In the genomic region with DNA sequence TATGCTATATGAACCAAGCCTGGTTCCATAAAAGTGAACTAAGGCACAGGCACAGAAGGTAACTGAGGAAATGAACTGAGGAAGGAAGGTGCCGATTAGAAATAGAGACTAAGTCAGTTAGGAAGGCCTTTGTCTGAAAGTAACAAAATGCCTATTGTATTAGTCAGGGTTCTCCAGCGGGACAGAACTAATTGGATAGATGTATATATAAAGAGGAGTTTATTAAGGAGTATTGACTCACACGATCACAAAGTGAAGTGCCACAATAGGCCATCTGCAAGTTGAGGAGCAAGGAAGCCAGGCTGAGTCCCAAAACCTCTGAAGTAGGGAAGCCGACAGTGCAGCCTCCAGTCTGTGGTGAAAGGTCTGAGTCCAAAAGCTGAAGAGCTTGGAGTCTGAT, we compare ENCODE assay signal across 31 cellular contexts. TPM values are rescaled to one million over a fixed set of nuclear protein-coding genes. Genes with fewer than 3 reads are reported as not detected.
"Had no signal": no experiment of that assay in that cellular context is flagged by ENCODE, and none has a peak within 500 bp of the region (broad histone marks: within the 10 kb centered on the region; RNA-seq: fewer than 3 reads in every experiment).

No MANE protein-coding gene starts in this region.

- H3K27me3 Mint-ChIP-seq: stimulated activated naive CD8-positive, alpha-beta T cell treated with anti-CD3 and anti-CD28 coated beads, Interleukin-15, amount 100 ng/mL, for 72 hours had no signal

- DNase-seq: activated CD4-positive, alpha-beta memory T cell treated with anti-CD3 and anti-CD28 coated beads for 36 hours; activated CD4-positive, alpha-beta T cell treated with anti-CD3 and anti-CD28 coated beads, Interleukin-2, amount 10 ng/mL, durations not matched to agents 24 days and 14 days; activated CD4-positive, CD25-positive, alpha-beta regulatory T cell treated with anti-CD3 and anti-CD28 coated beads, Interleukin-2, amount 50 U/mL, for 72 hours; activated CD8-positive, alpha-beta memory T cell treated with anti-CD3 and anti-CD28 coated beads, Interleukin-2, amount 50 U/mL, for 4 hours; activated gamma-delta T cell; activated naive CD4-positive, alpha-beta T cell treated with anti-CD3 and anti-CD28 coated beads, Interleukin-2, amount 10 ng/mL, durations not matched to agents 7 days and 5 days; activated naive CD8-positive, alpha-beta T cell treated with anti-CD3 and anti-CD28 coated beads, Interleukin-2, amount 10 ng/mL, durations not matched to agents 7 days and 5 days; activated T-cell treated with anti-CD3 and anti-CD28 coated beads, Interleukin-2, amount 50 U/mL, for 1 hour; central memory CD4-positive, alpha-beta T cell; effector CD4-positive, alpha-beta T cell; gastrocnemius medialis; glutamatergic neuron; hippocampal formation; immature natural killer cell; lower lobe of right lung; retina; stimulated activated CD4-positive, alpha-beta T cell treated with anti-CD3 and anti-CD28 coated beads, Interleukin-1b, Interleukin-23, amount 100 ng/mL, for 48 hours; stimulated activated CD4-positive, alpha-beta T cell treated with anti-CD3 and anti-CD28 coated beads, Interleukin-4, amount 100 ng/mL, for 4 hours; stimulated activated CD8-positive, alpha-beta memory T cell treated with anti-CD3 and anti-CD28 coated beads, Interleukin-4, amount 100 ng/mL, for 48 hours; stimulated activated naive CD8-positive, alpha-beta T cell treated with anti-CD3 and anti-CD28 coated beads, Interleukin-15, amount 100 ng/mL, for 72 hours; substantia nigra; T-helper 9 cell; uterus had no signal

- H3K27ac Mint-ChIP-seq: activated CD4-positive, alpha-beta memory T cell treated with anti-CD3 and anti-CD28 coated beads for 36 hours; activated CD4-positive, alpha-beta T cell treated with anti-CD3 and anti-CD28 coated beads, Interleukin-2, amount 10 ng/mL, durations not matched to agents 24 days and 14 days; activated naive CD4-positive, alpha-beta T cell treated with anti-CD3 and anti-CD28 coated beads, Interleukin-2, amount 10 ng/mL, durations not matched to agents 7 days and 5 days; activated naive CD8-positive, alpha-beta T cell treated with anti-CD3 and anti-CD28 coated beads, Interleukin-2, amount 10 ng/mL, durations not matched to agents 7 days and 5 days; activated T-helper 1 cell treated with anti-CD3 and anti-CD28 coated beads, Interleukin-12 subunit alpha, Interleukin-12 subunit beta, Interleukin-2, Interleukin-4 antibody, amounts not matched to agents 30 ng/mL and 10 ng/mL and 1 ng/mL, durations not matched to agents 14 hours and 24 hours and 36 hours; dendritic cell treated with granulocyte-macrophage colony-stimulating factor and Interleukin-4, amounts not matched to agents 40 ng/mL and 50 ng/mL, for 4 days; immature natural killer cell; nephron; progenitor cell of endocrine pancreas; stimulated activated memory B cell treated with anti-CD40 and anti-IgM and Interleukin-4, amounts not matched to agents 10 μg/mL and 1 μg/mL and 100 μg/mL, for 72 hours; stimulated activated naive CD8-positive, alpha-beta T cell treated with anti-CD3 and anti-CD28 coated beads, Interleukin-15, amount 100 ng/mL, for 72 hours; T-helper 1 cell treated with Interleukin-12 subunit alpha and Interleukin-12 subunit beta and Interleukin-4 antibody, amounts not matched to agents 30 μg/mL and 1 μg/mL, for 36 hours; type B pancreatic cell had no signal

- H3K9me3 Mint-ChIP-seq: activated CD4-positive, alpha-beta memory T cell treated with anti-CD3 and anti-CD28 coated beads for 36 hours; activated CD4-positive, alpha-beta T cell treated with anti-CD3 and anti-CD28 coated beads, Interleukin-2, amount 10 ng/mL, durations not matched to agents 24 days and 14 days; activated naive CD4-positive, alpha-beta T cell treated with anti-CD3 and anti-CD28 coated beads, Interleukin-2, amount 10 ng/mL, durations not matched to agents 7 days and 5 days; activated naive CD8-positive, alpha-beta T cell treated with anti-CD3 and anti-CD28 coated beads, Interleukin-2, amount 10 ng/mL, durations not matched to agents 7 days and 5 days; activated T-helper 1 cell treated with anti-CD3 and anti-CD28 coated beads, Interleukin-12 subunit alpha, Interleukin-12 subunit beta, Interleukin-2, Interleukin-4 antibody, amounts not matched to agents 30 ng/mL and 10 ng/mL and 1 ng/mL, durations not matched to agents 14 hours and 24 hours and 36 hours; dendritic cell treated with granulocyte-macrophage colony-stimulating factor and Interleukin-4, amounts not matched to agents 40 ng/mL and 50 ng/mL, for 4 days; nephron; stimulated activated naive CD8-positive, alpha-beta T cell treated with anti-CD3 and anti-CD28 coated beads, Interleukin-15, amount 100 ng/mL, for 72 hours; T-helper 1 cell treated with Interleukin-12 subunit alpha and Interleukin-12 subunit beta and Interleukin-4 antibody, amounts not matched to agents 30 μg/mL and 1 μg/mL, for 36 hours had no signal

- H3K4me1 Mint-ChIP-seq: activated CD4-positive, alpha-beta T cell treated with anti-CD3 and anti-CD28 coated beads, Interleukin-2, amount 10 ng/mL, durations not matched to agents 24 days and 14 days; activated naive CD4-positive, alpha-beta T cell treated with anti-CD3 and anti-CD28 coated beads, Interleukin-2, amount 10 ng/mL, durations not matched to agents 7 days and 5 days; activated naive CD8-positive, alpha-beta T cell treated with anti-CD3 and anti-CD28 coated beads, Interleukin-2, amount 10 ng/mL, durations not matched to agents 7 days and 5 days; immature natural killer cell; stimulated activated memory B cell treated with anti-CD40 and anti-IgM and Interleukin-4, amounts not matched to agents 10 μg/mL and 1 μg/mL and 100 μg/mL, for 72 hours; stimulated activated naive CD8-positive, alpha-beta T cell treated with anti-CD3 and anti-CD28 coated beads, Interleukin-15, amount 100 ng/mL, for 72 hours had no signal

- H3K36me3 Mint-ChIP-seq: activated CD4-positive, alpha-beta memory T cell treated with anti-CD3 and anti-CD28 coated beads for 36 hours; activated naive CD4-positive, alpha-beta T cell treated with anti-CD3 and anti-CD28 coated beads, Interleukin-2, amount 10 ng/mL, durations not matched to agents 7 days and 5 days; activated naive CD8-positive, alpha-beta T cell treated with anti-CD3 and anti-CD28 coated beads, Interleukin-2, amount 10 ng/mL, durations not matched to agents 7 days and 5 days; immature natural killer cell; stimulated activated memory B cell treated with anti-CD40 and anti-IgM and Interleukin-4, amounts not matched to agents 10 μg/mL and 1 μg/mL and 100 μg/mL, for 72 hours; type B pancreatic cell had no signal

- H3K4me3 Mint-ChIP-seq: activated CD4-positive, alpha-beta memory T cell treated with anti-CD3 and anti-CD28 coated beads for 36 hours; activated CD4-positive, alpha-beta T cell treated with anti-CD3 and anti-CD28 coated beads, Interleukin-2, amount 10 ng/mL, durations not matched to agents 24 days and 14 days; activated naive CD4-positive, alpha-beta T cell treated with anti-CD3 and anti-CD28 coated beads, Interleukin-2, amount 10 ng/mL, durations not matched to agents 7 days and 5 days; activated naive CD8-positive, alpha-beta T cell treated with anti-CD3 and anti-CD28 coated beads, Interleukin-2, amount 10 ng/mL, durations not matched to agents 7 days and 5 days; activated T-helper 1 cell treated with anti-CD3 and anti-CD28 coated beads, Interleukin-12 subunit alpha, Interleukin-12 subunit beta, Interleukin-2, Interleukin-4 antibody, amounts not matched to agents 30 ng/mL and 10 ng/mL and 1 ng/mL, durations not matched to agents 14 hours and 24 hours and 36 hours; dendritic cell treated with granulocyte-macrophage colony-stimulating factor and Interleukin-4, amounts not matched to agents 40 ng/mL and 50 ng/mL, for 4 days; immature natural killer cell; nephron; stimulated activated memory B cell treated with anti-CD40 and anti-IgM and Interleukin-4, amounts not matched to agents 10 μg/mL and 1 μg/mL and 100 μg/mL, for 72 hours; stimulated activated naive CD8-positive, alpha-beta T cell treated with anti-CD3 and anti-CD28 coated beads, Interleukin-15, amount 100 ng/mL, for 72 hours; T-helper 1 cell treated with Interleukin-12 subunit alpha and Interleukin-12 subunit beta and Interleukin-4 antibody, amounts not matched to agents 30 μg/mL and 1 μg/mL, for 36 hours; type B pancreatic cell had no signal

RNA-seq across cellular contexts. Expression of a gene that starts 13.9 kb away (rescaled TPM):
- total RNA-seq: epithelial cell of proximal tubule had no signal
